ENCODE assay signal across 1 cellular context in genomic region chr14:68564826-68565760, GRCh38.
TF ChIP-seq lines count a peak whose summit lies in the region.

No MANE protein-coding gene starts in this region.

TF ChIP-seq in HepG2, 621 proteins besides CTCF, POLR2A, EP300 and RAD21 (continued from another document):
- TF ChIP-seq, protein P1, sequence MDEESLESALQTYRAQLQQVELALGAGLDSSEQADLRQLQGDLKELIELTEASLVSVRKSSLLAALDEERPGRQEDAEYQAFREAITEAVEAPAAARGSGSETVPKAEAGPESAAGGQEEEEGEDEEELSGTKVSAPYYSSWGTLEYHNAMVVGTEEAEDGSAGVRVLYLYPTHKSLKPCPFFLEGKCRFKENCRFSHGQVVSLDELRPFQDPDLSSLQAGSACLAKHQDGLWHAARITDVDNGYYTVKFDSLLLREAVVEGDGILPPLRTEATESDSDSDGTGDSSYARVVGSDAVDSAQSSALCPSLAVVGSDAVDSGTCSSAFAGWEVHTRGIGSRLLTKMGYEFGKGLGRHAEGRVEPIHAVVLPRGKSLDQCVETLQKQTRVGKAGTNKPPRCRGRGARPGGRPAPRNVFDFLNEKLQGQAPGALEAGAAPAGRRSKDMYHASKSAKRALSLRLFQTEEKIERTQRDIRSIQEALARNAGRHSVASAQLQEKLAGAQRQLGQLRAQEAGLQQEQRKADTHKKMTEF (CRISPR knock-in tag; IDR thresholded peaks at IDR 0.05) = 0 out of 2 replicates have a peak, but pooled peaks have one; percentile 23
